ENCODE assay signal across 1 cellular context in the genomic region with DNA sequence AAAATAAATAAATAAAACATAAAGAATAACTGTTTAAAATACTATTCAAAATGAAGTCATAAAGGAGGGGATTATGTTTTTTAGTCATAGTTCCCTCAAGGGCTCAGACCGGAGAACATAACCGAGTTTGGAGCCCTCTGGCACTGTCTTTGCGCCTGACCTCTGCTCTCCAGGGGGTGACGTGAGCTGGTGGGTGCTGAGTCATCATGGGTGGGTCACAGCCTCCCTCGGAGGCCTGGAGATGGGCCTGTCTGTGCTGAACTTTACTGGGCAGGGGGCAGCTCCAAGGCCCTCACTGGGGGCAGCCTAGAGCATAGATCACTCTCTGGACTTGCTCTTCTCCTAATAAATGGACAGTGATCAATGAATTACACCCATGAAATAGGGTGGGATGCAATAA.
TF ChIP-seq lines count a peak whose summit lies in the region.

No MANE protein-coding gene starts in this region.

TF ChIP-seq in IMR-90, 13 proteins besides CTCF, POLR2A, EP300 and RAD21:
- TF ChIP-seq, protein P1, sequence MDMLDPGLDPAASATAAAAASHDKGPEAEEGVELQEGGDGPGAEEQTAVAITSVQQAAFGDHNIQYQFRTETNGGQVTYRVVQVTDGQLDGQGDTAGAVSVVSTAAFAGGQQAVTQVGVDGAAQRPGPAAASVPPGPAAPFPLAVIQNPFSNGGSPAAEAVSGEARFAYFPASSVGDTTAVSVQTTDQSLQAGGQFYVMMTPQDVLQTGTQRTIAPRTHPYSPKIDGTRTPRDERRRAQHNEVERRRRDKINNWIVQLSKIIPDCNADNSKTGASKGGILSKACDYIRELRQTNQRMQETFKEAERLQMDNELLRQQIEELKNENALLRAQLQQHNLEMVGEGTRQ (IDR thresholded peaks at IDR 0.05; ENCODE audit: low read depth, low read length): no peak
- TF ChIP-seq RCOR1 (IDR thresholded peaks at IDR 0.05; ENCODE audit: insufficient replicate concordance, low read length) (no peak), RFX5 (IDR thresholded peaks at IDR 0.05; ENCODE audit: low read depth, low read length) (no peak), CEBPB (IDR thresholded peaks at IDR 0.05; ENCODE audit: low read depth, low read length) (no peak), BHLHE40 (IDR thresholded peaks at IDR 0.05; ENCODE audit: low read depth, low read length) (0 out of 2 replicates have a peak, but pooled peaks have one; percentile 29), MXI1 (IDR thresholded peaks at IDR 0.05; ENCODE audit: borderline replicate concordance, low read depth, low read length) (no peak), NFE2L2 (IDR thresholded peaks at IDR 0.05; ENCODE audit: low read depth, low read length) (peak; percentile 86), MAZ (IDR thresholded peaks at IDR 0.05; ENCODE audit: borderline replicate concordance, low read depth, low read length) (no peak), ELK1 (IDR thresholded peaks at IDR 0.05; ENCODE audit: borderline replicate concordance, low read depth, low read length) (no peak), MAFK (IDR thresholded peaks at IDR 0.05; ENCODE audit: low read depth, low read length) (peak; percentile 70), FOS (IDR thresholded peaks at IDR 0.05; ENCODE audit: low read depth, low read length) (peak; percentile 62; the same call in 1 of the 2 replicates), SMC3 (IDR thresholded peaks at IDR 0.05; ENCODE audit: low read depth, low read length) (no peak), CHD1 (IDR thresholded peaks at IDR 0.05; ENCODE audit: low read depth, low read length) (no peak)
